ENCODE assay signal across 25 cellular contexts in the genomic region with DNA sequence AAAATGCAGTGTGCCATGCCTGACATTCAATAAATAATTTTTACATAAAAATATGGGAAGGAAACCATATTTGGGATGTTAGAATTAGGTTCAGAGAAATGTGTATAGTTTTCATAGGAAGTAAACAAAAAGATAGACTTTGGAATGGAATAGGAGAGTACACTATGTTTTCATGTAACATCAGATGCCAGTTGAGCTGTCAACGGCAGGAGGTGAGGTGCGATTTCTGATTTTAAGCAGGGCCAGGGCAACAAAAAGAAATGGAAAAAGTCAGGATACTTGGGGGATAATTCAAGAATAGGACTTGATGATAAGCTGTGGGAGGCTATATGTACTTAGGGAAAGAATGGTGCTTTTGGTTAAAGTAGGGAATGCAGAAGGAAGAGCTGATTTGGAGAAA.
"Had no signal": no experiment of that assay in that cellular context is flagged by ENCODE, and none has a peak within 500 bp of the region (broad histone marks: within the 10 kb centered on the region; RNA-seq: fewer than 3 reads in every experiment).

No MANE protein-coding gene starts in this region.

- H3K27ac ChIP-seq: coronary artery, dorsolateral prefrontal cortex, WERI-Rb-1 had no signal

- DNase-seq: activated B cell treated with CpG ODN at 0.5 μM for 24 hours; activated CD4-positive, alpha-beta T cell treated with anti-CD3 and anti-CD28 coated beads for 48 hours; activated CD4-positive, alpha-beta T cell treated with anti-CD3 and anti-CD28 coated beads, Interleukin-2, amount 50 U/mL, for 1 hour; activated CD4-positive, alpha-beta T cell treated with anti-CD3 and anti-CD28 coated beads, Interleukin-2, amount 50 U/mL, for 48 hours; activated CD8-positive, alpha-beta memory T cell treated with anti-CD3 and anti-CD28 coated beads for 24 hours; activated CD8-positive, alpha-beta T cell treated with anti-CD3 and anti-CD28 coated beads for 36 hours; activated effector memory CD4-positive, alpha-beta T cell treated with Interleukin-2 at 50 U/mL for 16 hours; activated gamma-delta T cell treated with Interleukin-2 at 50 U/mL for 16 hours; activated naive CD4-positive, alpha-beta T cell treated with anti-CD3 and anti-CD28 coated beads, Interleukin-2, amount 50 U/mL, for 16 hours; activated naive CD4-positive, alpha-beta T cell treated with Interleukin-2 at 50 U/mL for 16 hours; activated T-cell treated with anti-CD3 and anti-CD28 coated beads, Interleukin-2, amount 50 U/mL, for 4 hours; amniotic stem cell; anterior cingulate cortex; dorsolateral prefrontal cortex; effector memory CD4-positive, alpha-beta T cell; endodermal cell; foreskin fibroblast; T-helper 1 cell; T-helper 17 cell; T1000; WERI-Rb-1 had no signal

- H3K36me3 ChIP-seq: WERI-Rb-1 had no signal

- H3K27me3 ChIP-seq: dorsolateral prefrontal cortex had no signal

- H3K4me3 ChIP-seq: coronary artery, dorsolateral prefrontal cortex had no signal

- ATAC-seq: activated CD4-positive, CD25-positive, alpha-beta regulatory T cell treated with anti-CD3 and anti-CD28 coated beads, Interleukin-2, amount 50 U/mL, for 24 hours; activated CD8-positive, alpha-beta T cell treated with anti-CD3 and anti-CD28 coated beads for 36 hours; activated T-cell treated with anti-CD3 and anti-CD28 coated beads, Interleukin-2, amount 50 U/mL, for 4 hours; activated T-helper 17 cell treated with anti-CD3 and anti-CD28 coated beads, Interleukin-2, amount 50 U/mL, for 72 hours; esophagus mucosa; T-helper 17 cell had no signal
